8 cellular contexts compared by ENCODE assay signal in genomic region chr20:37096415-37097039, GRCh38. TPM values are rescaled to one million over a fixed set of nuclear protein-coding genes. Genes with fewer than 3 reads are reported as not detected.
A peak's percentile ranks its signal among the peaks of the same experiment; 100 is the strongest.
DNase-seq lines count a peak whose midpoint lies in the region; ATAC-seq and TF ChIP-seq lines count a peak whose summit lies in the region.

No MANE protein-coding gene starts in this region.

- H3K36me3 Mint-ChIP-seq in activated CD8-positive, alpha-beta memory T cell treated with anti-CD3 and anti-CD28 coated beads, Interleukin-2, amount 10 ng/mL, durations not matched to agents 7 days and 5 days = peaks cover 30% of the 10 kb centered on the region

- H3K27ac ChIP-seq in SU-DHL-6 (ENCODE audit: low read depth, low read length) (peak overlapping the region; percentile 76), iPS-18a (ENCODE audit: low read length) (peak overlapping the region; percentile 98), testis (peak overlapping the region; percentile 83 to 86)

- CTCF ChIA-PET in activated CD8-positive, alpha-beta memory T cell treated with anti-CD3 and anti-CD28 coated beads, Interleukin-2, amount 10 ng/mL, durations not matched to agents 7 days and 5 days (lab: Charles Lee) = interaction anchor here (1.8 to 3.8 kb wide), 4 partner anchors 82 to 323 kb away, joined by 4 to 15 read pairs (median 6); partner anchors contain the start of genes DSN1, MROH8 and RPN2

- whole genome bisulfite sequencing in testis, 2 donors = 37 to 38% methylated on average over 10 to 11 of the region's 11 CpGs

- H3K4me3 ChIP-seq in SU-DHL-6 (ENCODE audit: insufficient read depth, low read length, poor library complexity, severe bottlenecking) (peak overlapping the region; percentile 63), iPS-18a (ENCODE audit: low read length) (peak overlapping the region; percentile 87), testis (peak overlapping the region; percentile 83 to 92)

- ATAC-seq in activated CD8-positive, alpha-beta memory T cell treated with anti-CD3 and anti-CD28 coated beads, Interleukin-2, amount 10 ng/mL, durations not matched to agents 7 days and 5 days = no peak

- no peaks in the 10 kb centered on the region for H4K20me1 ChIP-seq in SU-DHL-6 (ENCODE audit: low read depth, low read length)

- DNase-seq in activated CD8-positive, alpha-beta memory T cell treated with anti-CD3 and anti-CD28 coated beads, Interleukin-2, amount 10 ng/mL, durations not matched to agents 7 days and 5 days = peak; percentile 44
- DNase-seq in activated CD8-positive, alpha-beta memory T cell treated with anti-CD3 and anti-CD28 coated beads, Interleukin-2, amount 50 U/mL, for 4 hours = no peak
- DNase-seq in testis (peak; percentile 82), epidermal melanocyte (ENCODE audit: insufficient read length, low spot score) (no peak), mucosa of gallbladder (ENCODE audit: low spot score) (no peak)
- no peak for DNase-seq in stimulated activated CD4-positive, alpha-beta T cell treated with anti-CD3 and anti-CD28 coated beads, Interleukin-4, amount 100 ng/mL, for 1 hour

- peaks cover 39% of the 10 kb centered on the region for H3K79me2 ChIP-seq in SU-DHL-6 (ENCODE audit: insufficient read depth, low read length)

- no peak for TF ChIP-seq POLR2A in testis (IDR thresholded peaks at IDR 0.05)

- TF ChIP-seq CTCF in SU-DHL-6 (IDR thresholded peaks at IDR 0.05; ENCODE audit: insufficient read depth, low read length, poor library complexity, severe bottlenecking) (no peak), testis (IDR thresholded peaks at IDR 0.05) (no peak)

- H3K27me3 Mint-ChIP-seq in activated CD8-positive, alpha-beta memory T cell treated with anti-CD3 and anti-CD28 coated beads, Interleukin-2, amount 10 ng/mL, durations not matched to agents 7 days and 5 days = no peaks in the 10 kb centered on the region

- peaks cover 5% of the 10 kb centered on the region; the same call in 1 of the 2 replicates for H3K36me3 ChIP-seq in SU-DHL-6 (ENCODE audit: low read length)
- H3K36me3 ChIP-seq in iPS-18a (ENCODE audit: control insufficient read depth, low read depth, low read length) = peaks cover 4% of the 10 kb centered on the region
- no peaks in the 10 kb centered on the region for H3K36me3 ChIP-seq in testis (ENCODE audit: low read depth, missing control alignments)

- peak overlapping the region; percentile 100 for H3K27ac Mint-ChIP-seq in activated CD8-positive, alpha-beta memory T cell treated with anti-CD3 and anti-CD28 coated beads, Interleukin-2, amount 10 ng/mL, durations not matched to agents 7 days and 5 days

- intact Hi-C loops in testis (cut with DNase I; ENCODE audit: low total_unique reads) = no loop called here

- no peaks in the 10 kb centered on the region for H3K27me3 ChIP-seq in SU-DHL-6 (ENCODE audit: low read length)
- H3K27me3 ChIP-seq in iPS-18a (ENCODE audit: control insufficient read depth, insufficient read depth, low read length) = no peaks in the 10 kb centered on the region
- no peaks in the 10 kb centered on the region for H3K27me3 ChIP-seq in testis

- H3K9me3 ChIP-seq in SU-DHL-6 (ENCODE audit: insufficient read depth, low read length) = no peaks in the 10 kb centered on the region
- H3K9me3 ChIP-seq in iPS-18a (ENCODE audit: control insufficient read depth, low read depth, low read length) = no peaks in the 10 kb centered on the region
- H3K9me3 ChIP-seq in testis = no peaks in the 10 kb centered on the region

- peak overlapping the region; percentile 94 for H3K4me3 Mint-ChIP-seq in activated CD8-positive, alpha-beta memory T cell treated with anti-CD3 and anti-CD28 coated beads, Interleukin-2, amount 10 ng/mL, durations not matched to agents 7 days and 5 days

- H3K9me2 ChIP-seq in SU-DHL-6 (replicated peaks; ENCODE audit: insufficient read depth, low read length) = no peaks in the 10 kb centered on the region

- peak overlapping the region; percentile 90 for H2AFZ ChIP-seq in SU-DHL-6 (ENCODE audit: low read depth, low read length, severe bottlenecking)

- H3K4me2 ChIP-seq in SU-DHL-6 (ENCODE audit: low read depth, low read length, poor library complexity, severe bottlenecking) = peak overlapping the region; percentile 63

- H3K9me3 Mint-ChIP-seq in activated CD8-positive, alpha-beta memory T cell treated with anti-CD3 and anti-CD28 coated beads, Interleukin-2, amount 10 ng/mL, durations not matched to agents 7 days and 5 days (ENCODE audit: low read depth) = no peaks in the 10 kb centered on the region

- H3K4me1 Mint-ChIP-seq in activated CD8-positive, alpha-beta memory T cell treated with anti-CD3 and anti-CD28 coated beads, Interleukin-2, amount 10 ng/mL, durations not matched to agents 7 days and 5 days = peaks cover 37% of the 10 kb centered on the region

- peaks cover 7% of the 10 kb centered on the region; the same call in 1 of the 2 replicates for H3F3A ChIP-seq in SU-DHL-6 (ENCODE audit: insufficient read depth)

- H3K4me1 ChIP-seq in iPS-18a (ENCODE audit: control insufficient read depth, low read depth, low read length) (peaks cover 12% of the 10 kb centered on the region), testis (peaks cover 7% of the 10 kb centered on the region)

- H3K9ac ChIP-seq in SU-DHL-6 (ENCODE audit: low read length) (peak overlapping the region; percentile 75), iPS-18a (ENCODE audit: low read length) (peak overlapping the region; percentile 98)

RNA-seq across cellular contexts. Expression of gene RBL1, which starts 0.7 kb away (rescaled TPM):
- total RNA-seq in activated CD8-positive, alpha-beta memory T cell treated with anti-CD3 and anti-CD28 coated beads, Interleukin-2, amount 10 ng/mL, durations not matched to agents 7 days and 5 days = 10 to 100 TPM; 46.2 to 67.3 TPM
- total RNA-seq in testis (10 to 100 TPM; 14.2 to 15.3 TPM), mucosa of gallbladder (4.6 TPM)
- 6.0 TPM for polyA plus RNA-seq in testis (ENCODE audit: insufficient read depth, low read depth, low replicate concordance)

Comparison
In these comparisons a context has a peak if more than half of its experiments do, and no peak if none do; other contexts are left out.
1. DNase-seq: peak in activated CD8-positive, alpha-beta memory T cell treated with anti-CD3 and anti-CD28 coated beads, Interleukin-2, amount 10 ng/mL, durations not matched to agents 7 days and 5 days (single experiment) and testis (single experiment); none in activated CD8-positive, alpha-beta memory T cell treated with anti-CD3 and anti-CD28 coated beads, Interleukin-2, amount 50 U/mL, for 4 hours (single experiment), epidermal melanocyte (single experiment), stimulated activated CD4-positive, alpha-beta T cell treated with anti-CD3 and anti-CD28 coated beads, Interleukin-4, amount 100 ng/mL, for 1 hour (single experiment) and mucosa of gallbladder (single experiment).
2. Peak in every context shown above with its lines, with median percentiles within 50 percentile points of each other: H3K27ac ChIP-seq and H3K4me3 ChIP-seq.